In the genomic region with DNA sequence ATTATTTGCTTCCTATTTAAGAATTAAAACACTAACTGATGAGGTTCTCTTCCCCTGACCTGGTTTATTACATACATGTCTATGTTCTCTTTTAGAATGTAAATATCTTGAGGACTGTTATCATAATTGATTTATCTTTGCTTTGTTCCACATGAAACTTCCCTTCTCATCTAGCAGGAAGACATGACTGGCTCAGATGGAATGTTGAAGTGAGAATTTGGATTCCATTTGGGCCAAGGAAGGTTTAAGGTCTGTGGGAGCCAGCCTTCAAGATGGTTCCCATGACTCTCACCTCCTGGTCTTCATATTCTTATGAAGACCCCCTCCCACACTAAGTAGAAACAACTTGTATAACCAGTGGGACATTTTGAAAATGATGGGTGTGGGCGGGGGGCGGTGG, we compare ENCODE assay signal across 20 cellular contexts.
A peak's percentile ranks its signal among the peaks of the same experiment; 100 is the strongest.
DNase-seq lines count a peak whose midpoint lies in the region; ATAC-seq and TF ChIP-seq lines count a peak whose summit lies in the region.
"Had no signal": no experiment of that assay in that cellular context is flagged by ENCODE, and none has a peak within 500 bp of the region (broad histone marks: within the 10 kb centered on the region; RNA-seq: fewer than 3 reads in every experiment).

No MANE protein-coding gene starts in this region.

- TF ChIP-seq CTCF in PC-3 (conservative IDR thresholded peaks at IDR 0.05; ENCODE audit: low read depth, low read length) (no peak), fibroblast of mammary gland (conservative IDR thresholded peaks at IDR 0.05; ENCODE audit: control insufficient read depth, insufficient read depth, low read depth, low read length) (no peak), stomach (IDR thresholded peaks at IDR 0.05) (no peak), right lobe of liver (IDR thresholded peaks at IDR 0.05) (no peak)

- no peak for TF ChIP-seq EP300 in stomach (IDR thresholded peaks at IDR 0.05)

- intact Hi-C loops in PC-3 (cut with micrococcal nuclease) (no loop called here), stomach (cut with DNase I; ENCODE audit: low total_unique reads) (no loop called here), right lobe of liver (cut with DNase I) (no loop called here)

- no peak overlapping the region for H2AFZ ChIP-seq in PC-3 (ENCODE audit: low read length)

- no peaks in the 10 kb centered on the region for H3K9me2 ChIP-seq in PC-3 (replicated peaks; ENCODE audit: low read length)

- H3K9me3 ChIP-seq in PC-3 (ENCODE audit: low read length): no peaks in the 10 kb centered on the region
- H3K9me3 ChIP-seq in stomach: no peaks in the 10 kb centered on the region
- no peaks in the 10 kb centered on the region for H3K9me3 ChIP-seq in right lobe of liver
- H3K9me3 ChIP-seq: A549, MG63 had no signal

- H3K27me3 ChIP-seq in PC-3 (ENCODE audit: low read length) (no peaks in the 10 kb centered on the region), stomach (no peaks in the 10 kb centered on the region), right lobe of liver (no peaks in the 10 kb centered on the region)
- H3K27me3 ChIP-seq: MG63 had no signal

- H3K36me3 ChIP-seq in PC-3 (ENCODE audit: low read depth, low read length) (no peaks in the 10 kb centered on the region), stomach (no peaks in the 10 kb centered on the region), right lobe of liver (no peaks in the 10 kb centered on the region)
- H3K36me3 ChIP-seq: MG63 had no signal

- ATAC-seq in PC-3 (no peak), right lobe of liver (no peak)
- ATAC-seq: A549 had no signal

- no peaks in the 10 kb centered on the region for H3K79me2 ChIP-seq in PC-3 (ENCODE audit: low read length)

- TF ChIP-seq POLR2A in stomach (IDR thresholded peaks at IDR 0.05): no peak
- no peak for TF ChIP-seq POLR2A in right lobe of liver (IDR thresholded peaks at IDR 0.05)

- H3K4me2 ChIP-seq in PC-3 (ENCODE audit: low read length): no peak overlapping the region
- H3K4me2 ChIP-seq: A549, KMS-11 had no signal

- H3K4me3 ChIP-seq in PC-3 (ENCODE audit: low read length) (no peak overlapping the region), fibroblast of mammary gland (ENCODE audit: control insufficient read depth, low read depth, low read length) (no peak overlapping the region), stomach (no peak overlapping the region), right lobe of liver (no peak overlapping the region)
- H3K4me3 ChIP-seq: A549, MG63 had no signal

- DNase-seq in EH (ENCODE audit: low read depth) (peak; percentile 63), PC-3 (peak; percentile 16), fibroblast of mammary gland (ENCODE audit: low read depth) (peak; percentile 26), non-pigmented ciliary epithelial cell (ENCODE audit: low read depth) (peak; percentile 41), stomach (no peak), right lobe of liver (no peak), KBM-7 (no peak)
- DNase-seq: Calu3; CD4-positive, alpha-beta T cell; DMS79 treated with DMSO at 0.1 percent for 48 hours; GOT3; MG63; NCI-H1105; NCI-H187; NCI-H446 treated with DMSO at 0.1 percent for 48 hours; NCI-H774; Right ventricle myocardium superior had no signal

- H3K9ac ChIP-seq in PC-3 (ENCODE audit: low read length): no peak overlapping the region
- H3K9ac ChIP-seq: KMS-11 had no signal

- in situ Hi-C loops in KBM-7 (cut with MboI; ENCODE audit: low pct_unique_long_range_greater_than_20kb, low sequenced_read_pairs): no loop called here

- peaks cover 9% of the 10 kb centered on the region for H3K4me1 ChIP-seq in PC-3 (ENCODE audit: insufficient read depth, low read length)
- no peaks in the 10 kb centered on the region for H3K4me1 ChIP-seq in stomach
- no peaks in the 10 kb centered on the region for H3K4me1 ChIP-seq in right lobe of liver
- H3K4me1 ChIP-seq: A549 had no signal

- WGBS in stomach, 5 donors: 94 to 100% (median 98%) methylated on average over 2 of the region's 2 CpGs
- WGBS in right lobe of liver (ENCODE audit: insufficient coverage, low coverage, low lambda C conversion rate, missing lambda C conversion rate): no CpG with 5 or more reads among the region's 2 CpGs

- H3K27ac ChIP-seq in PC-3 (ENCODE audit: low read length): no peak overlapping the region
- no peak overlapping the region for H3K27ac ChIP-seq in stomach
- H3K27ac ChIP-seq in right lobe of liver: no peak overlapping the region
- H3K27ac ChIP-seq: A549, HL-60, KMS-11 had no signal

- no TSS peak for BruUV-seq in PC-3 (replicated peaks; lab: Mats Ljungman, UMichigan)

- CTCF ChIA-PET in PC-3 (lab: Charles Lee): no interaction called here

- H3F3A ChIP-seq in PC-3 (ENCODE audit: low read length, unreplicated experiment): no peaks in the 10 kb centered on the region

- no peaks in the 10 kb centered on the region for H4K20me1 ChIP-seq in PC-3 (ENCODE audit: low read length)

- POLR2A ChIA-PET in PC-3 (lab: Charles Lee; ENCODE audit: unreplicated experiment): no interaction called here

Comparison
In these comparisons a context has a peak if more than half of its experiments do, and no peak if none do; other contexts are left out.
1. DNase-seq: peak in EH (single experiment), PC-3 (single experiment), fibroblast of mammary gland (single experiment) and non-pigmented ciliary epithelial cell (single experiment); none in stomach (single experiment), right lobe of liver (0 of 3) and KBM-7 (single experiment).